ENCODE assay signal across 1 cellular context in genomic region chr2:223837290-223838061, GRCh38.
TF ChIP-seq lines count a peak whose summit lies in the region.

Gene AP1S3 (minus strand): TSS chr2:223837582. CDS start chr2:223837450, 132 bp downstream.

TF ChIP-seq in HepG2, 621 proteins besides CTCF, POLR2A, EP300 and RAD21 (continued from another document and continues in another):
- TF ChIP-seq ZNF646 (CRISPR knock-in tag; IDR thresholded peaks at IDR 0.05), result no peak
- no peak for TF ChIP-seq MNT (IDR thresholded peaks at IDR 0.05)
- peak; percentile 47 for TF ChIP-seq ZMYM2 (CRISPR knock-in tag; IDR thresholded peaks at IDR 0.05)
- peak; percentile 47 for TF ChIP-seq AGO2 (optimal IDR thresholded peaks at IDR 0.05; ENCODE audit: low read depth, low read length)
- no peak; the same call in 1 of the 2 replicates for TF ChIP-seq ZNF343 (CRISPR knock-in tag; IDR thresholded peaks at IDR 0.05)
- TF ChIP-seq NONO (IDR thresholded peaks at IDR 0.05), result no peak
- TF ChIP-seq NONO (CRISPR knock-in tag; conservative IDR thresholded peaks at IDR 0.05), result peak; percentile 46; the same call in 1 of the 2 replicates
- TF ChIP-seq ZFY (CRISPR knock-in tag; IDR thresholded peaks at IDR 0.05), result peak; percentile 79
- 0 out of 2 replicates have a peak, but pooled peaks have one; percentile 5 for TF ChIP-seq GATAD2A (CRISPR knock-in tag; IDR thresholded peaks at IDR 0.05)
- no peak for TF ChIP-seq ATF7 (IDR thresholded peaks at IDR 0.05)
- peak; percentile 28; the same call in 1 of the 2 replicates for TF ChIP-seq ATF7 (CRISPR knock-in tag; IDR thresholded peaks at IDR 0.05)
- TF ChIP-seq MYPOP (CRISPR knock-in tag; IDR thresholded peaks at IDR 0.05), result no peak
- TF ChIP-seq ZSCAN12 (CRISPR knock-in tag; IDR thresholded peaks at IDR 0.05), result no peak
- TF ChIP-seq NBN (conservative IDR thresholded peaks at IDR 0.05), result no peak
- TF ChIP-seq GPBP1L1 (CRISPR knock-in tag; IDR thresholded peaks at IDR 0.05), result no peak
- no peak for TF ChIP-seq REL (CRISPR knock-in tag; conservative IDR thresholded peaks at IDR 0.05)
- no peak for TF ChIP-seq GMEB2 (CRISPR knock-in tag; IDR thresholded peaks at IDR 0.05; ENCODE audit: low read depth)
- TF ChIP-seq ZNF263 (CRISPR knock-in tag; IDR thresholded peaks at IDR 0.05), result peak; percentile 100
- TF ChIP-seq HCFC1 (IDR thresholded peaks at IDR 0.05; ENCODE audit: low read depth, low read length), result no peak
- no peak for TF ChIP-seq JUND (CRISPR knock-in tag; IDR thresholded peaks at IDR 0.05)
- TF ChIP-seq SALL2 (CRISPR knock-in tag; IDR thresholded peaks at IDR 0.05), result no peak; the same call in 1 of the 2 replicates
- peak; percentile 39; the same call in 1 of the 2 replicates for TF ChIP-seq ZNF768 (CRISPR knock-in tag; IDR thresholded peaks at IDR 0.05)
- TF ChIP-seq REST (IDR thresholded peaks at IDR 0.05; ENCODE audit: borderline replicate concordance in 1 of 2, low read depth in 1 of 2, low read length in 2 of 2), result no peak
- TF ChIP-seq RNF219 (CRISPR knock-in tag; IDR thresholded peaks at IDR 0.05), result no peak
- no peak for TF ChIP-seq SOX6 (IDR thresholded peaks at IDR 0.05)
- peak; percentile 39; the same call in 1 of the 2 replicates for TF ChIP-seq SOX6 (CRISPR knock-in tag; IDR thresholded peaks at IDR 0.05)
- peak; percentile 52; the same call in 1 of the 2 replicates for TF ChIP-seq KMT2B (CRISPR knock-in tag; IDR thresholded peaks at IDR 0.05)
- no peak for TF ChIP-seq MBD4 (IDR thresholded peaks at IDR 0.05; ENCODE audit: borderline replicate concordance, low read length)
- TF ChIP-seq XRCC5 (optimal IDR thresholded peaks at IDR 0.05; ENCODE audit: low read length), result no peak
- peak; percentile 63; the same call in 1 of the 2 replicates for TF ChIP-seq ARID4A (CRISPR knock-in tag; IDR thresholded peaks at IDR 0.05; ENCODE audit: borderline replicate concordance)
- TF ChIP-seq ZNF431 (CRISPR knock-in tag; IDR thresholded peaks at IDR 0.05; ENCODE audit: borderline replicate concordance, low read depth), result no peak
- 0 out of 2 replicates have a peak, but pooled peaks have one; percentile 43 for TF ChIP-seq ZNF691 (CRISPR knock-in tag; IDR thresholded peaks at IDR 0.05; ENCODE audit: borderline replicate concordance, low read depth)
